In genomic region chr5:178152491-178153444, GRCh38 we compare ENCODE assay signal across 8 cellular contexts. TPM values are rescaled to one million over a fixed set of nuclear protein-coding genes. Genes with fewer than 3 reads are reported as not detected.
DNase-seq lines count a peak whose midpoint lies in the region; ATAC-seq and TF ChIP-seq lines count a peak whose summit lies in the region.

No MANE protein-coding gene starts in this region.

- TSS peak; percentile 69 for BruUV-seq in Calu3 (replicated peaks; lab: Mats Ljungman, UMichigan)

- H3K9me3 Mint-ChIP-seq in Calu3 (ENCODE audit: low read depth, unreplicated experiment), result no peaks in the 10 kb centered on the region

- H3F3A ChIP-seq in OCI-LY1 (ENCODE audit: insufficient read depth, low read length), result no peaks in the 10 kb centered on the region

- CTCF ChIA-PET in Calu3 (lab: Charles Lee), result interaction anchor here (0.6 to 1.3 kb wide), 3 partner anchors 43 to 78 kb away, joined by 3 to 25 read pairs (median 3); no protein-coding TSS in a partner anchor

- intact Hi-C loops in Calu3 (cut with micrococcal nuclease; ENCODE audit: unreplicated experiment), result no loop called here
- intact Hi-C loops in ovary (cut with DNase I), result no loop called here

- H3K27me3 Mint-ChIP-seq in Calu3 (ENCODE audit: unreplicated experiment), result no peaks in the 10 kb centered on the region

- 35 to 45% (median 38%) methylated on average over 31 of the region's 31 CpGs for WGBS in ovary, 3 donors

- H3K36me3 ChIP-seq in OCI-LY1 (ENCODE audit: insufficient read depth, low read length) (peaks cover 51% of the 10 kb centered on the region), ovary (no peaks in the 10 kb centered on the region)

- H3K4me3 ChIP-seq in OCI-LY1 (ENCODE audit: low read depth, low read length, poor library complexity, severe bottlenecking) (peak overlapping the region; percentile 74), epithelial cell of esophagus (ENCODE audit: low read length) (peak overlapping the region; percentile 69), ovary (peak overlapping the region; percentile 69)

- peak overlapping the region; percentile 88 for H3K9ac ChIP-seq in OCI-LY1 (ENCODE audit: low read length)

- peaks cover 22% of the 10 kb centered on the region for H3K4me1 Mint-ChIP-seq in Calu3 (ENCODE audit: low read depth, unreplicated experiment)

- H3K79me2 ChIP-seq in OCI-LY1 (ENCODE audit: insufficient read depth, low read length), result peaks cover 6% of the 10 kb centered on the region; the same call in 1 of the 2 replicates

- H3K4me1 ChIP-seq in OCI-LY1 (ENCODE audit: insufficient read depth, low read length, severe bottlenecking) (peaks cover 29% of the 10 kb centered on the region), ovary (ENCODE audit: insufficient read depth) (peaks cover 8% of the 10 kb centered on the region)

- ATAC-seq in HG03045 (IDR thresholded peaks at IDR 0.05; ENCODE audit: unreplicated experiment), result no peak

- no peaks in the 10 kb centered on the region for H4K20me1 ChIP-seq in OCI-LY1 (ENCODE audit: insufficient read depth, low read length)

- H3K27me3 ChIP-seq in OCI-LY1 (ENCODE audit: insufficient read depth, low read length), result no peaks in the 10 kb centered on the region
- no peaks in the 10 kb centered on the region for H3K27me3 ChIP-seq in ovary

- no peaks in the 10 kb centered on the region for H3K9me3 ChIP-seq in OCI-LY1 (ENCODE audit: low read length)
- no peaks in the 10 kb centered on the region for H3K9me3 ChIP-seq in ovary

- no peak overlapping the region for H2AFZ ChIP-seq in OCI-LY1 (ENCODE audit: low read length)

- TF ChIP-seq CTCF in Calu3 (IDR thresholded peaks at IDR 0.05; ENCODE audit: unreplicated experiment) (no peak), OCI-LY1 (IDR thresholded peaks at IDR 0.05; ENCODE audit: low read length) (no peak), epithelial cell of esophagus (IDR thresholded peaks at IDR 0.05; ENCODE audit: insufficient read depth, low read depth, low read length, missing control alignments) (no peak), ovary (IDR thresholded peaks at IDR 0.05) (no peak)

- H3K4me2 ChIP-seq in OCI-LY1 (ENCODE audit: low read length), result peak overlapping the region; percentile 85

- TF ChIP-seq POLR2A in ovary (IDR thresholded peaks at IDR 0.05), result no peak

- H3K27ac ChIP-seq in OCI-LY1 (ENCODE audit: low read depth, low read length, poor library complexity, severe bottlenecking) (peak overlapping the region; percentile 13), ovary (peak overlapping the region in 1 of 2 donors; percentile 51)

- DNase-seq in Calu3 (no peak), epithelial cell of esophagus (ENCODE audit: low read depth) (no peak), ovary (no peak), NCI-H1694 (lab: John Stamatoyannopoulos, UW) (no peak), globus pallidus (ENCODE audit: low spot score) (no peak), putamen (ENCODE audit: low spot score) (no peak)

- H3K9me2 ChIP-seq in OCI-LY1 (ENCODE audit: low read depth, low read length), result no peaks in the 10 kb centered on the region

- peak overlapping the region; percentile 96 for H3K27ac Mint-ChIP-seq in Calu3 (ENCODE audit: unreplicated experiment)

- H3K4me3 Mint-ChIP-seq in Calu3 (ENCODE audit: low read depth, unreplicated experiment), result peak overlapping the region; percentile 94

- H3K36me3 Mint-ChIP-seq in Calu3 (ENCODE audit: insufficient read depth, unreplicated experiment), result peaks cover 70% of the 10 kb centered on the region

- TF ChIP-seq EP300 in ovary (IDR thresholded peaks at IDR 0.05), result no peak

RNA-seq across cellular contexts. Expression of gene NHP2, which starts 0.9 kb away (rescaled TPM):
- 182 and 193 TPM in 2 replicates for total RNA-seq in Calu3 (2022)
- 100 to 1,000 TPM in 6 of 7 donors, 10 to 100 TPM in 1; 78.4 to 174 (median 115) TPM for total RNA-seq in ovary
- 100 to 1,000 TPM in 1 of 2 donors, 10 to 100 TPM in 1; 50.1 to 148 TPM for polyA plus RNA-seq in ovary

RNA-seq across cellular contexts. Expression of gene RMND5B, which starts 22.0 kb away (rescaled TPM):
- total RNA-seq in Calu3 (2022) (50.7 and 56.6 TPM in 2 replicates), ovary (10 to 100 TPM; 18.1 to 43.2 (median 33.0) TPM)
- polyA plus RNA-seq in ovary, result 10 to 100 TPM; 13.8 to 25.0 TPM

RNA-seq across cellular contexts. Expression of gene GMCL2, which starts 34.4 kb away (rescaled TPM):
- total RNA-seq in Calu3 (2022) (not detected in 2 replicates), ovary (not detected)
- not detected for polyA plus RNA-seq in ovary

RNA-seq across cellular contexts. Expression of gene N4BP3, which starts 39.4 kb away (rescaled TPM):
- 4.8 and 6.9 TPM in 2 replicates for total RNA-seq in Calu3 (2022)
- total RNA-seq in ovary, result 1 to 10 TPM in 2 of 7 donors, under 1 TPM in 5; 0.40 to 1.8 (median 0.58) TPM
- polyA plus RNA-seq in ovary, result 1 to 10 TPM in 1 of 2 donors, under 1 TPM in 1; 0.58 to 1.3 TPM

RNA-seq across cellular contexts. Expression of gene HNRNPAB, which starts 51.6 kb away (rescaled TPM):
- total RNA-seq in Calu3 (2022), result 306 and 314 TPM in 2 replicates
- 100 to 1,000 TPM in 4 of 7 donors, 10 to 100 TPM in 3; 42.0 to 132 (median 102) TPM for total RNA-seq in ovary
- polyA plus RNA-seq in ovary, result 100 to 1,000 TPM in 1 of 2 donors, 10 to 100 TPM in 1; 56.4 to 106 TPM
